8 cellular contexts compared by ENCODE assay signal in the genomic region with DNA sequence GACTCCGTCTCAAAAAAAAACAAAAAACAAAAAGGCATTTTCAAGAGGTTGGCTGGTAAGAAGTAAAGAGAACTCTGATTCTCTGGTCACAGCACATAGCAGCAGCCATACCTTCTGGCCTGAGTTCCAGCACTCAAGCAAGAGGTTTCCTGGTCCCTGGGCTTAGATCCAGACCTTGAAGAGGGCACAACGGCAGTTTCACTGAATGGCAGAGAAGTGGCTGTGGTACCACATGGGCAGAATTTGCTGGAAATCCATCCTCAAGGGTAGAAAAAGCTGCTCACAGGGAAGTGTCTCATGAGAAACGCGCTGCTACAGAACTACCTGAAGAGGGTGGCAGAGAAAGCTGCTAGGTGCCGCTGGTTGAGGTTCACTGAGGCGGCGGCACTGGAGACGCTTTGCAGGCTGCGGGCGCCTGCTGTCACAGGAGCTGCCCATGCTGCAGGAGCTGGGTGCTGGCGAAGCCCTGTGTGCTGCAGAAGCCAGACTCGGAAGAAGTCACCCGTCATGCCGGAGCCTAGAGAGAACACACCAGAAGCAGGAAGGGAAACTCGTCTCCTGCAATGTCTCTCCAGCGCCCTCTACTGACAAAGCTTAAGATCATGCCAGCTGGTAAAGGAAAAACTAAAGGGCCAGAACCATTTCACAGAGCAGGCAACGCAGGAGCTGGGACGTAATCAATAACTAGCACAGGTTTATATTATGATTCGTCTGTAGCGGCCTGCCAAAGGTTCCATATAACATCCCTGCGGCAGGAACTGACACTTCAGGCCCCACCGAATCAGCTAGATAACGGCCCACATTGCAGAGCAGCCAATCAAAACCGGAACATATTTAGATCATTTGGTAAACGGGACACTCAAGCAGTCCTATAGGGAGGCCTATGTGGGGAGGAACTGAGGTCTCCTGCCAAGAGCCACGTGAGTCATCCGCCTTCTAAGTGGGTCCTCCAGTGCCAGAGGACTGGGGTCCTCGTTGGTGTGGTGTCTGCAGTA. TPM values are rescaled to one million over a fixed set of nuclear protein-coding genes. Genes with fewer than 3 reads are reported as not detected.
DNase-seq lines count a peak whose midpoint lies in the region; ATAC-seq, FAIRE-seq and TF ChIP-seq lines count a peak whose summit lies in the region.

No MANE protein-coding gene starts in this region.

- H3K9me3 ChIP-seq in A549 (no peaks in the 10 kb centered on the region), PC-9 (ENCODE audit: insufficient read depth, low read depth) (no peaks in the 10 kb centered on the region), fibroblast of lung (ENCODE audit: control insufficient read depth, insufficient read depth, low read depth, low read length) (no peaks in the 10 kb centered on the region)

- H3K9me2 ChIP-seq in PC-9 (ENCODE audit: insufficient read depth) = no peaks in the 10 kb centered on the region

- BruUV-seq in PC-9 (replicated peaks; lab: Mats Ljungman, UMichigan) = no TSS peak

- H4K20me1 ChIP-seq in PC-9 (ENCODE audit: insufficient read depth) (peaks cover 5% of the 10 kb centered on the region; the same call in 1 of the 2 replicates), fibroblast of lung (ENCODE audit: control insufficient read depth, extremely low read depth, insufficient read depth, low read length) (no peaks in the 10 kb centered on the region)

- TF ChIP-seq POLR2A in A549 (IDR thresholded peaks at IDR 0.05; ENCODE audit: low read length) (peak; percentile 11; the same call in 1 of the 2 replicates), GM18505 (IDR thresholded peaks at IDR 0.05; ENCODE audit: borderline replicate concordance, extremely low read depth, insufficient read depth, insufficient read length) (peak; percentile 59)

- peak overlapping the region; percentile 55 to 86 for H3K27ac ChIP-seq in A549
- H3K27ac ChIP-seq in PC-9 = no peak overlapping the region
- peak overlapping the region; percentile 28 for H3K27ac ChIP-seq in fibroblast of lung (ENCODE audit: insufficient read depth, low read length)
- peak overlapping the region; percentile 89 for H3K27ac ChIP-seq in substantia nigra (ENCODE audit: low read depth, low read length, poor library complexity, severe bottlenecking)

- ATAC-seq in A549 (peak; percentile 70), GM18505 (IDR thresholded peaks at IDR 0.05; ENCODE audit: unreplicated experiment) (no peak)

- peak in 1 of 2 experiments; percentile 87 for DNase-seq in A549 (ENCODE audit: low read depth in 1 of 2, low spot score in 1 of 2)
- DNase-seq in KG1 (lab: John Stamatoyannopoulos, UW) = peak; percentile 71
- peak; percentile 55 to 71 for DNase-seq in PC-9
- DNase-seq in activated T-cell treated with anti-CD3 and anti-CD28 coated beads, Interleukin-2, amount 50 U/mL, for 48 hours = peak; percentile 77 to 82
- DNase-seq in fibroblast of lung (ENCODE audit: low read depth in 2 of 2) = peak; percentile 77 to 89
- peak in 46 of 49 donors; percentile 20 to 88 (median 61) for DNase-seq in substantia nigra (lab: John Stamatoyannopoulos, UW)

- H3K27me3 ChIP-seq in PC-9 (ENCODE audit: insufficient read depth, low read depth) (no peaks in the 10 kb centered on the region), fibroblast of lung (ENCODE audit: control insufficient read depth, insufficient read depth, low read length) (no peaks in the 10 kb centered on the region)

- TF ChIP-seq RAD21 in A549 (conservative IDR thresholded peaks at IDR 0.05 in 1 of 2, IDR thresholded peaks at IDR 0.05 in 1 of 2) = peak; percentile 59 to 69; a peak in 4 of 5 replicates

- TF ChIP-seq CTCF in A549 (IDR thresholded peaks at IDR 0.05) (peak; percentile 93), PC-9 (conservative IDR thresholded peaks at IDR 0.05) (peak; percentile 87), fibroblast of lung (conservative IDR thresholded peaks at IDR 0.05 in 1 of 2, IDR thresholded peaks at IDR 0.05 in 1 of 2; ENCODE audit: low read depth in 1 of 2, low read length in 2 of 2) (peak; percentile 93 to 96), nephron (IDR thresholded peaks at IDR 0.05; ENCODE audit: unreplicated experiment in 3 of 3) (peak; percentile 82 to 89 (median 85))

- FAIRE-seq in A549 (lab: Jason Lieb, UNC) = no peak

- peak overlapping the region; percentile 39 to 76 (median 66) for H3K27ac Mint-ChIP-seq in nephron

- H2AFZ ChIP-seq in PC-9 (no peak overlapping the region), fibroblast of lung (ENCODE audit: low read length) (peak overlapping the region; percentile 33)

- peaks cover 56% of the 10 kb centered on the region for H3F3A ChIP-seq in PC-9 (ENCODE audit: insufficient read depth, low read depth)

- intact Hi-C loops in PC-9 (cut with micrococcal nuclease; ENCODE audit: unreplicated experiment) = loop anchor here (1.0 to 5.0 kb wide), 3 partner anchors 38 to 126 kb away; no protein-coding TSS in a partner anchor

- WGBS in A549 (ENCODE audit: missing lambda C conversion rate) = 23% methylated on average over 28 of the region's 28 CpGs

- CTCF ChIA-PET in A549 (lab: Yijun Ruan, JAX) = interaction anchor here (0.7 to 11.1 kb wide), 33 partner anchors 10 to 148 kb away, joined by 3 to 186 read pairs (median 8); a partner anchor contains a TSS
- CTCF ChIA-PET in PC-9 (lab: Charles Lee) = interaction anchor here (0.6 to 2.2 kb wide), 9 partner anchors 21 to 924 kb away, joined by 3 to 38 read pairs (median 4); a partner anchor contains a TSS

- H3K9ac ChIP-seq in fibroblast of lung (ENCODE audit: insufficient read depth, low read length) = peak overlapping the region; percentile 43

- POLR2A ChIA-PET in A549 (lab: Yijun Ruan, JAX) = interaction anchor here (0.6 to 2.6 kb wide), 8 partner anchors 17 to 447 kb away, joined by 3 to 15 read pairs (median 5); a partner anchor contains a TSS
- POLR2A ChIA-PET in PC-9 (lab: Charles Lee; ENCODE audit: unreplicated experiment) = interaction anchor here (0.6 to 0.7 kb wide), 4 partner anchors 29 to 144 kb away, joined by 3 to 14 read pairs (median 10); no protein-coding TSS in a partner anchor

- H3K36me3 Mint-ChIP-seq in nephron (ENCODE audit: low read depth) = peaks cover 29% of the 10 kb centered on the region

- H3K4me2 ChIP-seq in A549 (peak overlapping the region; percentile 78), PC-9 (peak overlapping the region; percentile 39), fibroblast of lung (ENCODE audit: extremely low read depth, insufficient read depth, low read length) (peak overlapping the region; percentile 98)

- H3K27me3 Mint-ChIP-seq in nephron (ENCODE audit: low read depth) = no peaks in the 10 kb centered on the region

- peaks cover 18% of the 10 kb centered on the region; the same call in 2 of the 3 replicates for H3K4me1 ChIP-seq in A549
- H3K4me1 ChIP-seq in PC-9 (replicated peaks; ENCODE audit: insufficient read depth) = peaks cover 5% of the 10 kb centered on the region; the same call in 1 of the 2 replicates
- H3K4me1 ChIP-seq in fibroblast of lung (ENCODE audit: control insufficient read depth, extremely low read depth, insufficient read depth, low read length) = peaks cover 10% of the 10 kb centered on the region

- H3K4me1 Mint-ChIP-seq in nephron = peaks cover 38% of the 10 kb centered on the region

- no peaks in the 10 kb centered on the region for H3K36me3 ChIP-seq in PC-9 (ENCODE audit: low read depth)
- H3K36me3 ChIP-seq in fibroblast of lung (ENCODE audit: control insufficient read depth, insufficient read depth, low read length) = peaks cover 9% of the 10 kb centered on the region

- H3K4me3 ChIP-seq in A549 (peak overlapping the region; percentile 34), PC-9 (no peak overlapping the region), fibroblast of lung (replicated peaks in 1 of 4; ENCODE audit: control extremely low read depth in 1 of 4, insufficient read depth in 1 of 4, low read depth in 3 of 4, low read length in 4 of 4) (peak overlapping the region; percentile 33 to 55 (median 44))

- H3K79me2 ChIP-seq in PC-9 (ENCODE audit: low read depth) = peaks cover 24% of the 10 kb centered on the region
- peaks cover 22% of the 10 kb centered on the region for H3K79me2 ChIP-seq in fibroblast of lung (ENCODE audit: control insufficient read depth, insufficient read depth, low read length)

- no peak for TF ChIP-seq EP300 in A549 (IDR thresholded peaks at IDR 0.05)

- peak overlapping the region; percentile 35 to 67 (median 49) for H3K4me3 Mint-ChIP-seq in nephron

- H3K9me3 Mint-ChIP-seq in nephron = no peaks in the 10 kb centered on the region

RNA-seq across cellular contexts. Expression of a gene that starts 5.4 kb away (rescaled TPM):
- polyA plus RNA-seq in A549 (2011; rRNA removed) (0.72 and 1.8 TPM in 2 replicates), A549 (2017; fragmentation: RNase III; extraction: RNeasy Plus Mini Kit Qiagen cat#74134 plus additional on column Dnase treatment) (5.9 to 6.2 TPM (median 6.1 TPM) in 3 replicates), fibroblast of lung (0.43 and 0.52 TPM in 2 replicates)
- polyA plus RNA-seq in A549 (2012; cell fraction: cytosol; rRNA removed) = 0.79 and 1.8 TPM in 2 replicates
- polyA plus RNA-seq in A549 (2012; cell fraction: nucleus; rRNA removed) = 2.2 and 2.3 TPM in 2 replicates
- polyA minus RNA-seq in A549 (2011; rRNA and poly(A)+ RNA removed) = 2.4 and 3.4 TPM in 2 replicates
- total RNA-seq in PC-9 (2021) (15.9 and 17.7 TPM in 2 replicates), fibroblast of lung (5.9 and 8.8 TPM in 2 replicates)
- polyA plus RNA-seq in fibroblast of lung (2012) = 4.4 and 6.5 TPM in 2 replicates
- 5.7 and 7.7 TPM in 2 replicates for polyA minus RNA-seq in fibroblast of lung (ENCODE audit: low replicate concordance)

RNA-seq across cellular contexts. Expression of a gene that starts 17.0 kb away (rescaled TPM):
- polyA plus RNA-seq in A549 (2011; rRNA removed) (3.1 and 4.3 TPM in 2 replicates), A549 (2017; fragmentation: RNase III; extraction: RNeasy Plus Mini Kit Qiagen cat#74134 plus additional on column Dnase treatment) (8.5 to 9.6 TPM (median 9.2 TPM) in 3 replicates), fibroblast of lung (3.4 and 4.4 TPM in 2 replicates)
- polyA plus RNA-seq in A549 (2012; cell fraction: cytosol; rRNA removed) = 14.1 and 22.4 TPM in 2 replicates
- polyA plus RNA-seq in A549 (2012; cell fraction: nucleus; rRNA removed) = 19.0 and 35.0 TPM in 2 replicates
- 2.6 and 3.3 TPM in 2 replicates for polyA minus RNA-seq in A549 (2011; rRNA and poly(A)+ RNA removed)
- total RNA-seq in PC-9 (2021) (17.4 and 18.0 TPM in 2 replicates), fibroblast of lung (16.0 and 16.4 TPM in 2 replicates)
- 7.9 and 8.4 TPM in 2 replicates for polyA plus RNA-seq in fibroblast of lung (2012)
- 1.3 and 3.1 TPM in 2 replicates for polyA minus RNA-seq in fibroblast of lung (ENCODE audit: low replicate concordance)

RNA-seq across cellular contexts. Expression of a gene that starts 30.3 kb away (rescaled TPM):
- polyA plus RNA-seq in A549 (2011; rRNA removed) (0.08 and 0.09 TPM in 2 replicates), A549 (2017; fragmentation: RNase III; extraction: RNeasy Plus Mini Kit Qiagen cat#74134 plus additional on column Dnase treatment) (not detected in 3 replicates), fibroblast of lung (0.02 TPM in 1 of 2 replicates, not detected in the other)
- polyA plus RNA-seq in A549 (2012; cell fraction: cytosol; rRNA removed) = not detected in 2 replicates
- polyA plus RNA-seq in A549 (2012; cell fraction: nucleus; rRNA removed) = 0.12 TPM in 1 of 2 replicates, not detected in the other
- not detected in 2 replicates for polyA minus RNA-seq in A549 (2011; rRNA and poly(A)+ RNA removed)
- total RNA-seq in PC-9 (2021) (0.23 TPM in 1 of 2 replicates, not detected in the other), fibroblast of lung (not detected in 2 replicates)
- polyA plus RNA-seq in fibroblast of lung (2012) = not detected in 2 replicates
- not detected in 2 replicates for polyA minus RNA-seq in fibroblast of lung (ENCODE audit: low replicate concordance)

RNA-seq across cellular contexts. Expression of a gene that starts 58.6 kb away (rescaled TPM):
- polyA plus RNA-seq in A549 (2011; rRNA removed) (1.3 and 1.6 TPM in 2 replicates), A549 (2017; fragmentation: RNase III; extraction: RNeasy Plus Mini Kit Qiagen cat#74134 plus additional on column Dnase treatment) (0.20 to 0.34 TPM (median 0.31 TPM) in 3 replicates), fibroblast of lung (0.07 and 0.23 TPM in 2 replicates)
- polyA plus RNA-seq in A549 (2012; cell fraction: cytosol; rRNA removed) = 0.63 and 1.1 TPM in 2 replicates
- polyA plus RNA-seq in A549 (2012; cell fraction: nucleus; rRNA removed) = 1.1 and 1.3 TPM in 2 replicates
- polyA minus RNA-seq in A549 (2011; rRNA and poly(A)+ RNA removed) = 3.2 and 4.6 TPM in 2 replicates
- total RNA-seq in PC-9 (2021) (1.2 and 1.4 TPM in 2 replicates), fibroblast of lung (not detected in 2 replicates)
- polyA plus RNA-seq in fibroblast of lung (2012) = not detected in 2 replicates
- polyA minus RNA-seq in fibroblast of lung (ENCODE audit: low replicate concordance) = 4.1 TPM in 1 of 2 replicates, not detected in the other

Comparison
In these comparisons a context has a peak if more than half of its experiments do, and no peak if none do; other contexts are left out.
1. H3K4me2 ChIP-seq: peak in every context shown above with its lines; median percentile 98 in fibroblast of lung; 78 in A549; 39 in PC-9.